ENCODE assay signal across 35 cellular contexts in the genomic region with DNA sequence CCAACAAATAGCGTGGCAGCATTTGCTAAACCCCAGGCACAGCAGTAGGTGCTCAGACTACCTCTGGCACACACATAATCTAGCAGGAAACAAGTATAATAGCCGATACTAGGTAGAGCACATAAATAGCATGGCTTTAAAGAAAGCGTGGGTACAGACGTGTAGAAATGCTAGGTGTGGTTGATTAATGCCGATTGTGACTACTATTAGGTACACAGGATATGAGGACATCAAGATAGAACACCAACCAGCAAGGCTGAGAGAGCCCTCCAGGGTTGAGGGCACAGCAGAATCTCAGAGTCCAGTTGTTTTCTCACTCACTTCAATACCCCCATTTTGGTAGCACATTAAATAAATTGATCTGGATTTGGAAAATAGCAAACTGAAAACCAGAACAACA.
"Had no signal": no experiment of that assay in that cellular context is flagged by ENCODE, and none has a peak within 500 bp of the region (broad histone marks: within the 10 kb centered on the region; RNA-seq: fewer than 3 reads in every experiment).

No MANE protein-coding gene starts in this region.

- H3K27me3 ChIP-seq: ascending aorta, cardiac muscle cell had no signal

- H3K27ac Mint-ChIP-seq: activated B cell treated with CpG ODN at 0.5 μM for 24 hours; activated CD4-positive, alpha-beta memory T cell treated with anti-CD3 and anti-CD28 coated beads, Interleukin-2, amount 10 ng/mL, durations not matched to agents 7 days and 5 days; activated CD4-positive, alpha-beta T cell treated with anti-CD3 and anti-CD28 coated beads, Interleukin-2, amount 10 ng/mL, durations not matched to agents 7 days and 5 days; activated CD8-positive, alpha-beta memory T cell treated with anti-CD3 and anti-CD28 coated beads, Interleukin-2, amount 10 ng/mL, durations not matched to agents 7 days and 5 days; activated CD8-positive, alpha-beta T cell treated with anti-CD3 and anti-CD28 coated beads, Interleukin-2, amount 10 ng/mL, durations not matched to agents 7 days and 5 days; activated naive CD4-positive, alpha-beta T cell treated with anti-CD3 and anti-CD28 coated beads, Interleukin-2, amount 10 ng/mL, durations not matched to agents 7 days and 5 days; activated naive CD4-positive, alpha-beta T cell treated with anti-CD3 and anti-CD28 coated beads, Interleukin-2, amount 50 U/mL, for 24 hours; activated naive CD8-positive, alpha-beta T cell; activated naive CD8-positive, alpha-beta T cell treated with anti-CD3 and anti-CD28 coated beads, Interleukin-2, amount 10 ng/mL, durations not matched to agents 7 days and 5 days; activated naive CD8-positive, alpha-beta T cell treated with anti-CD3 and anti-CD28 coated beads, Interleukin-2, amount 50 U/mL, for 24 hours; activated T-cell treated with anti-CD3 and anti-CD28 coated beads, Interleukin-2, amount 50 U/mL, for 24 hours; activated T-helper 2 cell treated with anti-CD3 and anti-CD28 coated beads, Interferon-gamma antibody, Interleukin-2, Interleukin-4, amounts not matched to agents 10 μg/mL and 5 μg/mL and 100 μg/mL, durations not matched to agents 14 hours and 24 hours and 36 hours; brain; T-helper 2 cell treated with Interferon-gamma antibody and Interleukin-4, amounts not matched to agents 5 μg/mL and 100 μg/mL, for 36 hours had no signal

- H3K4me3 ChIP-seq: ascending aorta, cardiac muscle cell, coronary artery had no signal

- H3K27me3 Mint-ChIP-seq: activated CD4-positive, alpha-beta memory T cell treated with anti-CD3 and anti-CD28 coated beads, Interleukin-2, amount 10 ng/mL, durations not matched to agents 7 days and 5 days; activated CD8-positive, alpha-beta memory T cell treated with anti-CD3 and anti-CD28 coated beads, Interleukin-2, amount 10 ng/mL, durations not matched to agents 7 days and 5 days; activated naive CD4-positive, alpha-beta T cell treated with anti-CD3 and anti-CD28 coated beads, Interleukin-2, amount 10 ng/mL, durations not matched to agents 7 days and 5 days; activated T-cell treated with anti-CD3 and anti-CD28 coated beads, Interleukin-2, amount 50 U/mL, for 24 hours had no signal

- H3K4me1 Mint-ChIP-seq: activated B cell treated with CpG ODN at 0.5 μM for 24 hours; activated CD4-positive, alpha-beta memory T cell treated with anti-CD3 and anti-CD28 coated beads, Interleukin-2, amount 10 ng/mL, durations not matched to agents 7 days and 5 days; activated CD4-positive, alpha-beta T cell treated with anti-CD3 and anti-CD28 coated beads, Interleukin-2, amount 10 ng/mL, durations not matched to agents 7 days and 5 days; activated CD8-positive, alpha-beta memory T cell treated with anti-CD3 and anti-CD28 coated beads, Interleukin-2, amount 10 ng/mL, durations not matched to agents 7 days and 5 days; activated naive CD4-positive, alpha-beta T cell treated with anti-CD3 and anti-CD28 coated beads, Interleukin-2, amount 10 ng/mL, durations not matched to agents 7 days and 5 days; activated naive CD4-positive, alpha-beta T cell treated with anti-CD3 and anti-CD28 coated beads, Interleukin-2, amount 50 U/mL, for 24 hours; activated naive CD8-positive, alpha-beta T cell treated with anti-CD3 and anti-CD28 coated beads, Interleukin-2, amount 10 ng/mL, durations not matched to agents 7 days and 5 days; activated naive CD8-positive, alpha-beta T cell treated with anti-CD3 and anti-CD28 coated beads, Interleukin-2, amount 50 U/mL, for 24 hours had no signal

- DNase-seq: activated B cell treated with CpG ODN at 0.5 μM for 24 hours; activated CD4-positive, alpha-beta memory T cell treated with anti-CD3 and anti-CD28 coated beads, Interleukin-2, amount 10 ng/mL, durations not matched to agents 7 days and 5 days; activated CD4-positive, alpha-beta T cell treated with anti-CD3 and anti-CD28 coated beads for 48 hours; activated CD4-positive, alpha-beta T cell treated with anti-CD3 and anti-CD28 coated beads, Interleukin-2, amount 10 ng/mL, durations not matched to agents 7 days and 5 days; activated CD4-positive, alpha-beta T cell treated with anti-CD3 and anti-CD28 coated beads, Interleukin-2, amount 50 U/mL, for 48 hours; activated CD4-positive, CD25-positive, alpha-beta regulatory T cell treated with anti-CD3 and anti-CD28 coated beads, Interleukin-2, amount 50 U/mL, for 72 hours; activated CD8-positive, alpha-beta memory T cell treated with anti-CD3 and anti-CD28 coated beads for 24 hours; activated CD8-positive, alpha-beta memory T cell treated with anti-CD3 and anti-CD28 coated beads, Interleukin-2, amount 10 ng/mL, durations not matched to agents 7 days and 5 days; activated CD8-positive, alpha-beta memory T cell treated with anti-CD3 and anti-CD28 coated beads, Interleukin-2, amount 50 U/mL, for 48 hours; activated CD8-positive, alpha-beta T cell treated with anti-CD3 and anti-CD28 coated beads, Interleukin-2, amount 10 ng/mL, durations not matched to agents 7 days and 5 days; activated effector memory CD4-positive, alpha-beta T cell treated with Interleukin-2 at 50 U/mL for 16 hours; activated gamma-delta T cell; activated naive CD4-positive, alpha-beta T cell treated with anti-CD3 and anti-CD28 coated beads, Interleukin-2, amount 10 ng/mL, durations not matched to agents 7 days and 5 days; activated naive CD4-positive, alpha-beta T cell treated with Interleukin-2 at 50 U/mL for 16 hours; activated naive CD8-positive, alpha-beta T cell treated with anti-CD3 and anti-CD28 coated beads, Interleukin-2, amount 10 ng/mL, durations not matched to agents 7 days and 5 days; activated naive CD8-positive, alpha-beta T cell treated with anti-CD3 and anti-CD28 coated beads, Interleukin-2, amount 50 U/mL, for 24 hours; activated T-cell treated with anti-CD3 and anti-CD28 coated beads, Interleukin-2, amount 50 U/mL, for 24 hours; activated T-cell treated with anti-CD3 and anti-CD28 coated beads, Interleukin-2, amount 50 U/mL, for 48 hours; amygdala; anterior cingulate cortex; caudate nucleus; T-helper 2 cell; T-helper 9 cell had no signal

- H3K9me3 ChIP-seq: ascending aorta had no signal

- H3K36me3 ChIP-seq: ascending aorta, cardiac muscle cell had no signal

- H3K4me1 ChIP-seq: ascending aorta had no signal

- H3K27ac ChIP-seq: ascending aorta, cardiac muscle cell, coronary artery, VCaP had no signal

- H3K4me3 Mint-ChIP-seq: activated B cell treated with CpG ODN at 0.5 μM for 24 hours; activated CD4-positive, alpha-beta memory T cell treated with anti-CD3 and anti-CD28 coated beads, Interleukin-2, amount 10 ng/mL, durations not matched to agents 7 days and 5 days; activated CD4-positive, alpha-beta T cell treated with anti-CD3 and anti-CD28 coated beads, Interleukin-2, amount 10 ng/mL, durations not matched to agents 7 days and 5 days; activated CD8-positive, alpha-beta memory T cell treated with anti-CD3 and anti-CD28 coated beads, Interleukin-2, amount 10 ng/mL, durations not matched to agents 7 days and 5 days; activated CD8-positive, alpha-beta T cell treated with anti-CD3 and anti-CD28 coated beads, Interleukin-2, amount 10 ng/mL, durations not matched to agents 7 days and 5 days; activated naive CD4-positive, alpha-beta T cell treated with anti-CD3 and anti-CD28 coated beads, Interleukin-2, amount 10 ng/mL, durations not matched to agents 7 days and 5 days; activated naive CD4-positive, alpha-beta T cell treated with anti-CD3 and anti-CD28 coated beads, Interleukin-2, amount 50 U/mL, for 24 hours; activated naive CD8-positive, alpha-beta T cell; activated naive CD8-positive, alpha-beta T cell treated with anti-CD3 and anti-CD28 coated beads, Interleukin-2, amount 10 ng/mL, durations not matched to agents 7 days and 5 days; activated naive CD8-positive, alpha-beta T cell treated with anti-CD3 and anti-CD28 coated beads, Interleukin-2, amount 50 U/mL, for 24 hours; activated T-cell treated with anti-CD3 and anti-CD28 coated beads, Interleukin-2, amount 50 U/mL, for 24 hours; brain; T-helper 2 cell treated with Interferon-gamma antibody and Interleukin-4, amounts not matched to agents 5 μg/mL and 100 μg/mL, for 36 hours had no signal

- ATAC-seq: activated CD8-positive, alpha-beta memory T cell treated with anti-CD3 and anti-CD28 coated beads, Interleukin-2, amount 10 ng/mL, durations not matched to agents 7 days and 5 days; activated CD8-positive, alpha-beta T cell treated with anti-CD3 and anti-CD28 coated beads, Interleukin-2, amount 10 ng/mL, durations not matched to agents 7 days and 5 days; activated naive CD8-positive, alpha-beta T cell treated with anti-CD3 and anti-CD28 coated beads, Interleukin-2, amount 50 U/mL, for 24 hours had no signal

- H3K9me3 Mint-ChIP-seq: activated CD4-positive, alpha-beta T cell treated with anti-CD3 and anti-CD28 coated beads, Interleukin-2, amount 10 ng/mL, durations not matched to agents 7 days and 5 days; activated naive CD4-positive, alpha-beta T cell treated with anti-CD3 and anti-CD28 coated beads, Interleukin-2, amount 50 U/mL, for 24 hours; activated naive CD8-positive, alpha-beta T cell treated with anti-CD3 and anti-CD28 coated beads, Interleukin-2, amount 10 ng/mL, durations not matched to agents 7 days and 5 days; activated naive CD8-positive, alpha-beta T cell treated with anti-CD3 and anti-CD28 coated beads, Interleukin-2, amount 50 U/mL, for 24 hours; activated T-helper 2 cell treated with anti-CD3 and anti-CD28 coated beads, Interferon-gamma antibody, Interleukin-2, Interleukin-4, amounts not matched to agents 10 μg/mL and 5 μg/mL and 100 μg/mL, durations not matched to agents 14 hours and 24 hours and 36 hours; brain; T-helper 2 cell treated with Interferon-gamma antibody and Interleukin-4, amounts not matched to agents 5 μg/mL and 100 μg/mL, for 36 hours had no signal

- H3K36me3 Mint-ChIP-seq: activated CD8-positive, alpha-beta memory T cell treated with anti-CD3 and anti-CD28 coated beads, Interleukin-2, amount 10 ng/mL, durations not matched to agents 7 days and 5 days; activated naive CD4-positive, alpha-beta T cell treated with anti-CD3 and anti-CD28 coated beads, Interleukin-2, amount 10 ng/mL, durations not matched to agents 7 days and 5 days; activated naive CD4-positive, alpha-beta T cell treated with anti-CD3 and anti-CD28 coated beads, Interleukin-2, amount 50 U/mL, for 24 hours; activated naive CD8-positive, alpha-beta T cell; activated naive CD8-positive, alpha-beta T cell treated with anti-CD3 and anti-CD28 coated beads, Interleukin-2, amount 10 ng/mL, durations not matched to agents 7 days and 5 days; brain had no signal

- FAIRE-seq: bronchial epithelial cell, colon, TTC549 had no signal
